ENCODE assay signal across 1 cellular context in the genomic region with DNA sequence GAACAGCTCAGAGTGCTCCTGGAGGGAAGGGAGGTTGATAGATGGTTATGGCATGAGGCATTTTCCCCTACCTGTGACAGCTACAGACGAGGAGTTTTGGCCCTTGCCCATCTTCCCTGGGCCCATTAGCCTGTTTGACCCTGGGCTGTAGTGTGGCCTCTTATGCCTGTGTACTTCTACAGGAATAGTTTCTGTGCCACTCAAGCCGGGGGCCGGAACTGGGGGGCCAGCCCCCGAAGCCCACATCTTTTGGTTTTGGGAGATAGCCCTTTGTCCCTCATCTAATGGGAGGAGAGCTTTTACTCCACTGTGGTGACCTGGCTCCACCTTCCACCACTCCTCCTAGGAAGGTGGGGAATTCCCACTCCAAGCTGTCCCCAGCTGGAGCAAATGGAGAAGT.
TF ChIP-seq lines count a peak whose summit lies in the region.

No MANE protein-coding gene starts in this region.

TF ChIP-seq in GM23338, 12 proteins besides CTCF, POLR2A, EP300 and RAD21 (continued from another document):
- TF ChIP-seq REST (IDR thresholded peaks at IDR 0.05; ENCODE audit: unreplicated experiment): no peak
- TF ChIP-seq POLR2AphosphoS5 (IDR thresholded peaks at IDR 0.05; ENCODE audit: low read depth): no peak
- TF ChIP-seq ZNF462 (CRISPR knock-in tag; IDR thresholded peaks at IDR 0.05): no peak
- TF ChIP-seq EZH2phosphoT487 (IDR thresholded peaks at IDR 0.05; ENCODE audit: unreplicated experiment): no peak
- no peak for TF ChIP-seq NANOG (IDR thresholded peaks at IDR 0.05; ENCODE audit: borderline replicate concordance)
- no peak for TF ChIP-seq CREB1 (CRISPR knock-in tag; IDR thresholded peaks at IDR 0.05; ENCODE audit: low read depth)
- TF ChIP-seq, protein P1, sequence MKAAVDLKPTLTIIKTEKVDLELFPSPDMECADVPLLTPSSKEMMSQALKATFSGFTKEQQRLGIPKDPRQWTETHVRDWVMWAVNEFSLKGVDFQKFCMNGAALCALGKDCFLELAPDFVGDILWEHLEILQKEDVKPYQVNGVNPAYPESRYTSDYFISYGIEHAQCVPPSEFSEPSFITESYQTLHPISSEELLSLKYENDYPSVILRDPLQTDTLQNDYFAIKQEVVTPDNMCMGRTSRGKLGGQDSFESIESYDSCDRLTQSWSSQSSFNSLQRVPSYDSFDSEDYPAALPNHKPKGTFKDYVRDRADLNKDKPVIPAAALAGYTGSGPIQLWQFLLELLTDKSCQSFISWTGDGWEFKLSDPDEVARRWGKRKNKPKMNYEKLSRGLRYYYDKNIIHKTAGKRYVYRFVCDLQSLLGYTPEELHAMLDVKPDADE (IDR thresholded peaks at IDR 0.05): no peak
- no peak for TF ChIP-seq ZNF331 (CRISPR knock-in tag; IDR thresholded peaks at IDR 0.05; ENCODE audit: low read depth)
